In the genomic region with DNA sequence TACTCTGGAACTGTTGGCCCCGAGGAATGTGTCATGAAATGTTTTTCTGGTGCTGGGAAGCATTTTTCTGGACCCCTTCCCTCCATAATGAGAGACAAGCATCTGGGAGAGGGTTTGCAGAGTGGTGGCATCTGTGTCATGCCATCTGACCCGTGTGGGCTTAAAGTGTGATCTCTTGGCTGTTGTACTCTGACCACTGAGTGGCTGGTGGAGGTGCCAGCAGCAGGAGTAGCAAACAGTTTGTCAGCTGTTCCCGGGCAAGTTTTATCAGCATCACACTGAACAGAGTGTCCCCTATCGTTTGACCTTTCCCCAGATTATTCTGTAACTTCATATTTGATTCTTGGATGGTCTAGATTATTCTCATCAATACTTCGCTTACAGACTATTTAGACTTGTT, we compare ENCODE assay signal across 29 cellular contexts.
"Had no signal": no experiment of that assay in that cellular context is flagged by ENCODE, and none has a peak within 500 bp of the region (broad histone marks: within the 10 kb centered on the region; RNA-seq: fewer than 3 reads in every experiment).

No MANE protein-coding gene starts in this region.

- H3K9me3 ChIP-seq: esophagus muscularis mucosa, gastrocnemius medialis had no signal

- H3K27ac ChIP-seq: brain microvascular endothelial cell, esophagus muscularis mucosa, foreskin keratinocyte, gastrocnemius medialis, WERI-Rb-1 had no signal

- DNase-seq: activated B cell treated with CpG ODN at 0.5 μM for 24 hours; activated CD4-positive, alpha-beta T cell treated with anti-CD3 and anti-CD28 coated beads for 48 hours; activated CD4-positive, alpha-beta T cell treated with anti-CD3 and anti-CD28 coated beads, Interleukin-2, amount 50 U/mL, for 1 hour; activated CD4-positive, alpha-beta T cell treated with anti-CD3 and anti-CD28 coated beads, Interleukin-2, amount 50 U/mL, for 48 hours; activated CD8-positive, alpha-beta memory T cell treated with anti-CD3 and anti-CD28 coated beads for 24 hours; activated CD8-positive, alpha-beta T cell treated with anti-CD3 and anti-CD28 coated beads for 36 hours; activated effector memory CD4-positive, alpha-beta T cell treated with Interleukin-2 at 50 U/mL for 16 hours; activated gamma-delta T cell treated with Interleukin-2 at 50 U/mL for 16 hours; activated naive CD4-positive, alpha-beta T cell treated with anti-CD3 and anti-CD28 coated beads, Interleukin-2, amount 50 U/mL, for 16 hours; activated naive CD4-positive, alpha-beta T cell treated with Interleukin-2 at 50 U/mL for 16 hours; activated T-cell treated with anti-CD3 and anti-CD28 coated beads, Interleukin-2, amount 50 U/mL, for 4 hours; amniotic stem cell; anterior cingulate cortex; brain microvascular endothelial cell; caudate nucleus; cortex of kidney; dermis blood vessel endothelial cell; effector CD4-positive, alpha-beta T cell; effector memory CD8-positive, alpha-beta T cell; erythroblast; foreskin keratinocyte; gastrocnemius medialis; T-helper 1 cell; T-helper 17 cell; T1000; WERI-Rb-1 had no signal

- H3K27me3 ChIP-seq: brain microvascular endothelial cell, esophagus muscularis mucosa, foreskin keratinocyte, gastrocnemius medialis had no signal

- H3K36me3 ChIP-seq: brain microvascular endothelial cell, esophagus muscularis mucosa, gastrocnemius medialis, WERI-Rb-1 had no signal

- H3K4me3 ChIP-seq: esophagus muscularis mucosa, gastrocnemius medialis had no signal

- H3K4me1 ChIP-seq: esophagus muscularis mucosa, foreskin keratinocyte, gastrocnemius medialis had no signal

- ATAC-seq: activated CD4-positive, CD25-positive, alpha-beta regulatory T cell treated with anti-CD3 and anti-CD28 coated beads, Interleukin-2, amount 50 U/mL, for 24 hours; activated CD8-positive, alpha-beta T cell treated with anti-CD3 and anti-CD28 coated beads for 36 hours; activated T-cell treated with anti-CD3 and anti-CD28 coated beads, Interleukin-2, amount 50 U/mL, for 4 hours; activated T-helper 17 cell treated with anti-CD3 and anti-CD28 coated beads, Interleukin-2, amount 50 U/mL, for 72 hours; effector memory CD8-positive, alpha-beta T cell; foreskin keratinocyte; gastrocnemius medialis; T-helper 17 cell had no signal
